Comparison of ENCODE assay signal across 8 cellular contexts in genomic region chr13:40401911-40402776, GRCh38.
DNase-seq lines count a peak whose midpoint lies in the region; ATAC-seq and TF ChIP-seq lines count a peak whose summit lies in the region.

No MANE protein-coding gene starts in this region.

- intact Hi-C loops in Calu3 (cut with micrococcal nuclease; ENCODE audit: unreplicated experiment) = loop anchor here (1.0 kb wide), 1 partner anchor 196 kb away; no protein-coding TSS in a partner anchor

- no TSS peak for BruUV-seq in Calu3 (replicated peaks; lab: Mats Ljungman, UMichigan)

- no peaks in the 10 kb centered on the region for H3K9me3 ChIP-seq in T-helper 17 cell (ENCODE audit: control insufficient read depth, low read length, poor library complexity, severe bottlenecking)

- ATAC-seq in GM21360 (IDR thresholded peaks at IDR 0.05; ENCODE audit: unreplicated experiment) = peak; percentile 96
- peak; percentile 92 for ATAC-seq in HG03565 (IDR thresholded peaks at IDR 0.05; ENCODE audit: unreplicated experiment)
- peak; percentile 73 for ATAC-seq in T-helper 17 cell

- H3K27ac ChIP-seq in substantia nigra (ENCODE audit: low read depth, low read length, poor library complexity, severe bottlenecking) = peak overlapping the region; percentile 4

- DNase-seq in Calu3 = peak; percentile 81
- DNase-seq in T-helper 17 cell = no peak
- DNase-seq in epidermal melanocyte (ENCODE audit: insufficient read length, low spot score) = peak; percentile 65
- DNase-seq in mucosa of gallbladder (ENCODE audit: low spot score) = peak; percentile 95
- DNase-seq in substantia nigra (lab: John Stamatoyannopoulos, UW) = peak in 41 of 49 donors; percentile 13 to 87 (median 50)
- DNase-seq in effector CD4-positive, alpha-beta T cell = no peak

- H3K27me3 Mint-ChIP-seq in Calu3 (ENCODE audit: unreplicated experiment) (no peaks in the 10 kb centered on the region), T-helper 17 cell (no peaks in the 10 kb centered on the region)

- H3K4me1 Mint-ChIP-seq in Calu3 (ENCODE audit: low read depth, unreplicated experiment) (peaks cover 19% of the 10 kb centered on the region), T-helper 17 cell (peaks cover 13% of the 10 kb centered on the region)

- H3K4me3 Mint-ChIP-seq in Calu3 (ENCODE audit: low read depth, unreplicated experiment) (peak overlapping the region; percentile 14), T-helper 17 cell (no peak overlapping the region)

- CTCF ChIA-PET in Calu3 (lab: Charles Lee) = no interaction called here

- no peak for TF ChIP-seq CTCF in Calu3 (IDR thresholded peaks at IDR 0.05; ENCODE audit: unreplicated experiment)

- H3K36me3 Mint-ChIP-seq in Calu3 (ENCODE audit: insufficient read depth, unreplicated experiment) (no peaks in the 10 kb centered on the region), T-helper 17 cell (ENCODE audit: low read depth) (no peaks in the 10 kb centered on the region)

- H3K27ac Mint-ChIP-seq in Calu3 (ENCODE audit: unreplicated experiment) (peak overlapping the region; percentile 86), T-helper 17 cell (no peak overlapping the region)

- no peaks in the 10 kb centered on the region for H3K9me3 Mint-ChIP-seq in Calu3 (ENCODE audit: low read depth, unreplicated experiment)

Comparison
In these comparisons a context has a peak if more than half of its experiments do, and no peak if none do; other contexts are left out.
1. DNase-seq: peak in Calu3 (single experiment), epidermal melanocyte (single experiment), mucosa of gallbladder (single experiment) and substantia nigra (41 of 49); none in T-helper 17 cell (0 of 3) and effector CD4-positive, alpha-beta T cell (single experiment).
2. Peak in every context shown above with its lines, with median percentiles within 50 percentile points of each other: ATAC-seq.